Comparison of ENCODE assay signal across 31 cellular contexts in genomic region chr1:83090195-83090594, GRCh38.
"Had no signal": no experiment of that assay in that cellular context is flagged by ENCODE, and none has a peak within 500 bp of the region (broad histone marks: within the 10 kb centered on the region; RNA-seq: fewer than 3 reads in every experiment).

No MANE protein-coding gene starts in this region.

- H3K27me3 Mint-ChIP-seq: activated CD4-positive, alpha-beta T cell treated with anti-CD3 and anti-CD28 coated beads, Interleukin-2, amount 10 ng/mL, durations not matched to agents 7 days and 5 days; activated naive CD4-positive, alpha-beta T cell treated with anti-CD3 and anti-CD28 coated beads, Interleukin-2, amount 50 U/mL, for 24 hours; activated naive CD8-positive, alpha-beta T cell treated with anti-CD3 and anti-CD28 coated beads, Interleukin-2, amount 10 ng/mL, durations not matched to agents 7 days and 5 days; activated T-cell treated with anti-CD3 and anti-CD28 coated beads, Interleukin-2, amount 50 U/mL, for 24 hours; central memory CD8-positive, alpha-beta T cell had no signal

- H3K27ac ChIP-seq: ascending aorta, brain microvascular endothelial cell, cardiac muscle cell, Peyer's patch, SJCRH30, SK-N-MC, WERI-Rb-1 had no signal

- H3K27me3 ChIP-seq: ascending aorta, brain microvascular endothelial cell, cardiac muscle cell, Peyer's patch, SJCRH30 had no signal

- H3K4me3 Mint-ChIP-seq: activated CD4-positive, alpha-beta T cell treated with anti-CD3 and anti-CD28 coated beads, Interleukin-2, amount 10 ng/mL, durations not matched to agents 7 days and 5 days; activated CD8-positive, alpha-beta T cell treated with anti-CD3 and anti-CD28 coated beads, Interleukin-2, amount 10 ng/mL, durations not matched to agents 7 days and 5 days; activated naive CD4-positive, alpha-beta T cell treated with anti-CD3 and anti-CD28 coated beads, Interleukin-2, amount 50 U/mL, for 24 hours; activated naive CD8-positive, alpha-beta T cell treated with anti-CD3 and anti-CD28 coated beads, Interleukin-2, amount 10 ng/mL, durations not matched to agents 7 days and 5 days; activated T-cell treated with anti-CD3 and anti-CD28 coated beads, Interleukin-2, amount 50 U/mL, for 24 hours; central memory CD8-positive, alpha-beta T cell had no signal

- H3K9me3 ChIP-seq: ascending aorta, Peyer's patch, SJCRH30 had no signal

- H3K27ac Mint-ChIP-seq: activated CD4-positive, alpha-beta T cell treated with anti-CD3 and anti-CD28 coated beads, Interleukin-2, amount 10 ng/mL, durations not matched to agents 7 days and 5 days; activated CD8-positive, alpha-beta T cell treated with anti-CD3 and anti-CD28 coated beads, Interleukin-2, amount 10 ng/mL, durations not matched to agents 7 days and 5 days; activated naive CD4-positive, alpha-beta T cell treated with anti-CD3 and anti-CD28 coated beads, Interleukin-2, amount 50 U/mL, for 24 hours; activated naive CD8-positive, alpha-beta T cell treated with anti-CD3 and anti-CD28 coated beads, Interleukin-2, amount 10 ng/mL, durations not matched to agents 7 days and 5 days; activated T-cell treated with anti-CD3 and anti-CD28 coated beads, Interleukin-2, amount 50 U/mL, for 24 hours; activated T-helper 2 cell treated with anti-CD3 and anti-CD28 coated beads, Interferon-gamma antibody, Interleukin-2, Interleukin-4, amounts not matched to agents 10 μg/mL and 5 μg/mL and 100 μg/mL, durations not matched to agents 14 hours and 24 hours and 36 hours had no signal

- H3K36me3 Mint-ChIP-seq: activated naive CD4-positive, alpha-beta T cell treated with anti-CD3 and anti-CD28 coated beads, Interleukin-2, amount 50 U/mL, for 24 hours; activated naive CD8-positive, alpha-beta T cell treated with anti-CD3 and anti-CD28 coated beads, Interleukin-2, amount 10 ng/mL, durations not matched to agents 7 days and 5 days had no signal

- H3K9me3 Mint-ChIP-seq: activated CD4-positive, alpha-beta T cell treated with anti-CD3 and anti-CD28 coated beads, Interleukin-2, amount 10 ng/mL, durations not matched to agents 7 days and 5 days; activated naive CD4-positive, alpha-beta T cell treated with anti-CD3 and anti-CD28 coated beads, Interleukin-2, amount 50 U/mL, for 24 hours; activated T-cell treated with anti-CD3 and anti-CD28 coated beads, Interleukin-2, amount 50 U/mL, for 24 hours; activated T-helper 2 cell treated with anti-CD3 and anti-CD28 coated beads, Interferon-gamma antibody, Interleukin-2, Interleukin-4, amounts not matched to agents 10 μg/mL and 5 μg/mL and 100 μg/mL, durations not matched to agents 14 hours and 24 hours and 36 hours had no signal

- H3K4me3 ChIP-seq: ascending aorta, cardiac muscle cell, K562, Peyer's patch, SJCRH30, SK-N-MC had no signal

- DNase-seq: activated CD4-positive, alpha-beta T cell treated with anti-CD3 and anti-CD28 coated beads, Interleukin-2, amount 10 ng/mL, durations not matched to agents 7 days and 5 days; activated CD4-positive, alpha-beta T cell treated with anti-CD3 and anti-CD28 coated beads, Interleukin-2, amount 50 U/mL, for 48 hours; activated CD4-positive, CD25-positive, alpha-beta regulatory T cell; activated CD8-positive, alpha-beta T cell treated with anti-CD3 and anti-CD28 coated beads, Interleukin-2, amount 10 ng/mL, durations not matched to agents 7 days and 5 days; activated gamma-delta T cell; activated naive CD4-positive, alpha-beta T cell treated with Interleukin-2 at 50 U/mL for 16 hours; activated naive CD8-positive, alpha-beta T cell treated with anti-CD3 and anti-CD28 coated beads, Interleukin-2, amount 10 ng/mL, durations not matched to agents 7 days and 5 days; activated T-cell treated with anti-CD3 and anti-CD28 coated beads, Interleukin-2, amount 50 U/mL, for 24 hours; amygdala; brain microvascular endothelial cell; NCI-H1048; NCI-H1105 treated with DMSO at 0.1 percent for 48 hours; NCI-H1436; NCI-H1694; NCI-H1930; NCI-H2081 treated with DMSO at 0.1 percent for 48 hours; NCI-H345; NCI-H524 treated with DMSO at 0.1 percent for 48 hours; Peyer's patch; Right ventricle myocardium superior; RPMI8226; SJCRH30; T1000; WERI-Rb-1 had no signal

- ATAC-seq: activated CD8-positive, alpha-beta T cell treated with anti-CD3 and anti-CD28 coated beads, Interleukin-2, amount 10 ng/mL, durations not matched to agents 7 days and 5 days; K562 had no signal

- H3K4me1 Mint-ChIP-seq: activated CD4-positive, alpha-beta T cell treated with anti-CD3 and anti-CD28 coated beads, Interleukin-2, amount 10 ng/mL, durations not matched to agents 7 days and 5 days; activated naive CD4-positive, alpha-beta T cell treated with anti-CD3 and anti-CD28 coated beads, Interleukin-2, amount 50 U/mL, for 24 hours; activated naive CD8-positive, alpha-beta T cell treated with anti-CD3 and anti-CD28 coated beads, Interleukin-2, amount 10 ng/mL, durations not matched to agents 7 days and 5 days; central memory CD8-positive, alpha-beta T cell had no signal
